ENCODE assay signal across 16 cellular contexts in the genomic region with DNA sequence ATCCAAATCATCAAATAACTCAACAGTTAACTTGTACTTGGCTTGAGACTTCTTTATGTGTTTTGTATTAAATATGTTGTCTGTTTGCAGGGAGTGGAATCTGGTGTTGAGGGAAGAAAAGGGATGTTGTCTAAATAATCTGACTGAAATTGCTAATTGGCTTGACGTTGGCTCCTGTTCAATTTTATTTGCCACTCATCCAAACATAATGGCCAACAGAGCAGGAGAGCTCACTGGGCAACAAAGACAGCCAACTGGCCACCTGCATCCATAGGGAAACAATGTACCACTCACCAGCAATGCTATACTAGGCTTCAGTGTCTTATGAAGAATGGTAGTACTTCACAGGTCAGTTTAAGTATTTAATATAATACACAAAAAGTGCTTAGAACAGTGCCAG.
"Had no signal": no experiment of that assay in that cellular context is flagged by ENCODE, and none has a peak within 500 bp of the region (broad histone marks: within the 10 kb centered on the region; RNA-seq: fewer than 3 reads in every experiment).

No MANE protein-coding gene starts in this region.

- H3K4me3 Mint-ChIP-seq: activated CD4-positive, alpha-beta T cell treated with anti-CD3 and anti-CD28 coated beads, Interleukin-2, amount 10 ng/mL, durations not matched to agents 7 days and 5 days; activated CD8-positive, alpha-beta T cell treated with anti-CD3 and anti-CD28 coated beads, Interleukin-2, amount 10 ng/mL, durations not matched to agents 7 days and 5 days; activated T-cell treated with anti-CD3 and anti-CD28 coated beads, Interleukin-2, amount 50 U/mL, for 24 hours; naive thymus-derived CD4-positive, alpha-beta T cell; stimulated activated effector memory CD8-positive, alpha-beta T cell treated with anti-CD3 and anti-CD28 coated beads, Interleukin-12 subunit alpha, Interleukin-12 subunit beta, amount 100 ng/mL, for 72 hours; T-helper 2 cell treated with Interferon-gamma antibody and Interleukin-4, amounts not matched to agents 5 μg/mL and 100 μg/mL, for 36 hours had no signal

- H3K27me3 ChIP-seq: ascending aorta, esophagus muscularis mucosa, ovary, thyroid gland had no signal

- H3K36me3 Mint-ChIP-seq: naive thymus-derived CD4-positive, alpha-beta T cell; stimulated activated effector memory CD8-positive, alpha-beta T cell treated with anti-CD3 and anti-CD28 coated beads, Interleukin-12 subunit alpha, Interleukin-12 subunit beta, amount 100 ng/mL, for 72 hours had no signal

- H3K9me3 Mint-ChIP-seq: activated CD4-positive, alpha-beta T cell treated with anti-CD3 and anti-CD28 coated beads, Interleukin-2, amount 10 ng/mL, durations not matched to agents 7 days and 5 days; activated T-cell treated with anti-CD3 and anti-CD28 coated beads, Interleukin-2, amount 50 U/mL, for 24 hours; T-helper 2 cell treated with Interferon-gamma antibody and Interleukin-4, amounts not matched to agents 5 μg/mL and 100 μg/mL, for 36 hours had no signal

- H3K27me3 Mint-ChIP-seq: activated CD4-positive, alpha-beta T cell treated with anti-CD3 and anti-CD28 coated beads, Interleukin-2, amount 10 ng/mL, durations not matched to agents 7 days and 5 days; activated T-cell treated with anti-CD3 and anti-CD28 coated beads, Interleukin-2, amount 50 U/mL, for 24 hours had no signal

- H3K27ac Mint-ChIP-seq: activated CD4-positive, alpha-beta T cell treated with anti-CD3 and anti-CD28 coated beads, Interleukin-2, amount 10 ng/mL, durations not matched to agents 7 days and 5 days; activated CD8-positive, alpha-beta T cell treated with anti-CD3 and anti-CD28 coated beads, Interleukin-2, amount 10 ng/mL, durations not matched to agents 7 days and 5 days; activated T-cell treated with anti-CD3 and anti-CD28 coated beads, Interleukin-2, amount 50 U/mL, for 24 hours; naive thymus-derived CD4-positive, alpha-beta T cell; stimulated activated effector memory CD8-positive, alpha-beta T cell treated with anti-CD3 and anti-CD28 coated beads, Interleukin-12 subunit alpha, Interleukin-12 subunit beta, amount 100 ng/mL, for 72 hours; T-helper 2 cell treated with Interferon-gamma antibody and Interleukin-4, amounts not matched to agents 5 μg/mL and 100 μg/mL, for 36 hours had no signal

- ATAC-seq: activated CD8-positive, alpha-beta T cell treated with anti-CD3 and anti-CD28 coated beads, Interleukin-2, amount 10 ng/mL, durations not matched to agents 7 days and 5 days; naive thymus-derived CD4-positive, alpha-beta T cell; sciatic nerve; stimulated activated effector memory CD8-positive, alpha-beta T cell treated with anti-CD3 and anti-CD28 coated beads, Interleukin-12 subunit alpha, Interleukin-12 subunit beta, amount 100 ng/mL, for 72 hours had no signal

- DNase-seq: activated CD4-positive, alpha-beta T cell treated with anti-CD3 and anti-CD28 coated beads, Interleukin-2, amount 10 ng/mL, durations not matched to agents 7 days and 5 days; activated CD8-positive, alpha-beta T cell treated with anti-CD3 and anti-CD28 coated beads, Interleukin-2, amount 10 ng/mL, durations not matched to agents 7 days and 5 days; activated effector memory CD4-positive, alpha-beta T cell treated with anti-CD3 and anti-CD28 coated beads, Interleukin-2, amount 50 U/mL, for 16 hours; activated naive CD4-positive, alpha-beta T cell treated with anti-CD3 and anti-CD28 coated beads, Interleukin-2, amount 50 U/mL, for 16 hours; activated T-cell treated with anti-CD3 and anti-CD28 coated beads, Interleukin-2, amount 50 U/mL, for 24 hours; effector CD8-positive, alpha-beta T cell; mesendoderm; naive thymus-derived CD4-positive, alpha-beta T cell; ovary; stimulated activated CD4-positive, alpha-beta T cell treated with anti-CD3 and anti-CD28 coated beads, Interleukin-4, amount 100 ng/mL, for 24 hours; thyroid gland had no signal

- H3K27ac ChIP-seq: ascending aorta, esophagus muscularis mucosa, ovary, thyroid gland had no signal

- H3K4me1 Mint-ChIP-seq: activated CD4-positive, alpha-beta T cell treated with anti-CD3 and anti-CD28 coated beads, Interleukin-2, amount 10 ng/mL, durations not matched to agents 7 days and 5 days; naive thymus-derived CD4-positive, alpha-beta T cell; stimulated activated effector memory CD8-positive, alpha-beta T cell treated with anti-CD3 and anti-CD28 coated beads, Interleukin-12 subunit alpha, Interleukin-12 subunit beta, amount 100 ng/mL, for 72 hours had no signal
